Comparison of ENCODE assay signal across 1 cellular context in the genomic region with DNA sequence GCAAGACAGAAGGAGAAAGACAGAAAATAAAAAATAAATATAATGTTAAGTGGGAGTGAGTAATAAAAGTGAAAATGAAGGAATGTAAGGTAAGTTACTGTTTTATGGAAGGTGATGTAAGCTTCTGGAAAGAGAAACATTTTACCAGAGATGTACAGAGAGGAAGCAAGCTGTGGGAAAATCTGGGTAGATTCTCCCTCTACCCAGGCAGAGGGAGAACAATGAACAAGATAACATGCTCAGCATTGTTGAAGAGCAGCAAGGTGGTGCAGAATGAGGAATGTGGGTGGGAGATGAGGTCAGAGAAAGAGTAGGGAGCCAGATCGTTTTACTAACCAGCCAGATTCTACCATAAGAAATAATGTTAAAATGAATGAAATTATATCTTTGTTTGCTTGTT.
TF ChIP-seq lines count a peak whose summit lies in the region.

No MANE protein-coding gene starts in this region.

TF ChIP-seq in GM23338, 12 proteins besides CTCF, POLR2A, EP300 and RAD21 (continued from another document):
- TF ChIP-seq, protein P1, sequence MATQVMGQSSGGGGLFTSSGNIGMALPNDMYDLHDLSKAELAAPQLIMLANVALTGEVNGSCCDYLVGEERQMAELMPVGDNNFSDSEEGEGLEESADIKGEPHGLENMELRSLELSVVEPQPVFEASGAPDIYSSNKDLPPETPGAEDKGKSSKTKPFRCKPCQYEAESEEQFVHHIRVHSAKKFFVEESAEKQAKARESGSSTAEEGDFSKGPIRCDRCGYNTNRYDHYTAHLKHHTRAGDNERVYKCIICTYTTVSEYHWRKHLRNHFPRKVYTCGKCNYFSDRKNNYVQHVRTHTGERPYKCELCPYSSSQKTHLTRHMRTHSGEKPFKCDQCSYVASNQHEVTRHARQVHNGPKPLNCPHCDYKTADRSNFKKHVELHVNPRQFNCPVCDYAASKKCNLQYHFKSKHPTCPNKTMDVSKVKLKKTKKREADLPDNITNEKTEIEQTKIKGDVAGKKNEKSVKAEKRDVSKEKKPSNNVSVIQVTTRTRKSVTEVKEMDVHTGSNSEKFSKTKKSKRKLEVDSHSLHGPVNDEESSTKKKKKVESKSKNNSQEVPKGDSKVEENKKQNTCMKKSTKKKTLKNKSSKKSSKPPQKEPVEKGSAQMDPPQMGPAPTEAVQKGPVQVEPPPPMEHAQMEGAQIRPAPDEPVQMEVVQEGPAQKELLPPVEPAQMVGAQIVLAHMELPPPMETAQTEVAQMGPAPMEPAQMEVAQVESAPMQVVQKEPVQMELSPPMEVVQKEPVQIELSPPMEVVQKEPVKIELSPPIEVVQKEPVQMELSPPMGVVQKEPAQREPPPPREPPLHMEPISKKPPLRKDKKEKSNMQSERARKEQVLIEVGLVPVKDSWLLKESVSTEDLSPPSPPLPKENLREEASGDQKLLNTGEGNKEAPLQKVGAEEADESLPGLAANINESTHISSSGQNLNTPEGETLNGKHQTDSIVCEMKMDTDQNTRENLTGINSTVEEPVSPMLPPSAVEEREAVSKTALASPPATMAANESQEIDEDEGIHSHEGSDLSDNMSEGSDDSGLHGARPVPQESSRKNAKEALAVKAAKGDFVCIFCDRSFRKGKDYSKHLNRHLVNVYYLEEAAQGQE (IDR thresholded peaks at IDR 0.05; ENCODE audit: unreplicated experiment): no peak
- no peak for TF ChIP-seq NANOG (IDR thresholded peaks at IDR 0.05; ENCODE audit: borderline replicate concordance)
- no peak for TF ChIP-seq ZNF331 (CRISPR knock-in tag; IDR thresholded peaks at IDR 0.05; ENCODE audit: low read depth)
- TF ChIP-seq EZH2 (IDR thresholded peaks at IDR 0.05; ENCODE audit: low read depth, unreplicated experiment): no peak
- no peak for TF ChIP-seq STAT1 (IDR thresholded peaks at IDR 0.05; ENCODE audit: unreplicated experiment)
- TF ChIP-seq, protein P2, sequence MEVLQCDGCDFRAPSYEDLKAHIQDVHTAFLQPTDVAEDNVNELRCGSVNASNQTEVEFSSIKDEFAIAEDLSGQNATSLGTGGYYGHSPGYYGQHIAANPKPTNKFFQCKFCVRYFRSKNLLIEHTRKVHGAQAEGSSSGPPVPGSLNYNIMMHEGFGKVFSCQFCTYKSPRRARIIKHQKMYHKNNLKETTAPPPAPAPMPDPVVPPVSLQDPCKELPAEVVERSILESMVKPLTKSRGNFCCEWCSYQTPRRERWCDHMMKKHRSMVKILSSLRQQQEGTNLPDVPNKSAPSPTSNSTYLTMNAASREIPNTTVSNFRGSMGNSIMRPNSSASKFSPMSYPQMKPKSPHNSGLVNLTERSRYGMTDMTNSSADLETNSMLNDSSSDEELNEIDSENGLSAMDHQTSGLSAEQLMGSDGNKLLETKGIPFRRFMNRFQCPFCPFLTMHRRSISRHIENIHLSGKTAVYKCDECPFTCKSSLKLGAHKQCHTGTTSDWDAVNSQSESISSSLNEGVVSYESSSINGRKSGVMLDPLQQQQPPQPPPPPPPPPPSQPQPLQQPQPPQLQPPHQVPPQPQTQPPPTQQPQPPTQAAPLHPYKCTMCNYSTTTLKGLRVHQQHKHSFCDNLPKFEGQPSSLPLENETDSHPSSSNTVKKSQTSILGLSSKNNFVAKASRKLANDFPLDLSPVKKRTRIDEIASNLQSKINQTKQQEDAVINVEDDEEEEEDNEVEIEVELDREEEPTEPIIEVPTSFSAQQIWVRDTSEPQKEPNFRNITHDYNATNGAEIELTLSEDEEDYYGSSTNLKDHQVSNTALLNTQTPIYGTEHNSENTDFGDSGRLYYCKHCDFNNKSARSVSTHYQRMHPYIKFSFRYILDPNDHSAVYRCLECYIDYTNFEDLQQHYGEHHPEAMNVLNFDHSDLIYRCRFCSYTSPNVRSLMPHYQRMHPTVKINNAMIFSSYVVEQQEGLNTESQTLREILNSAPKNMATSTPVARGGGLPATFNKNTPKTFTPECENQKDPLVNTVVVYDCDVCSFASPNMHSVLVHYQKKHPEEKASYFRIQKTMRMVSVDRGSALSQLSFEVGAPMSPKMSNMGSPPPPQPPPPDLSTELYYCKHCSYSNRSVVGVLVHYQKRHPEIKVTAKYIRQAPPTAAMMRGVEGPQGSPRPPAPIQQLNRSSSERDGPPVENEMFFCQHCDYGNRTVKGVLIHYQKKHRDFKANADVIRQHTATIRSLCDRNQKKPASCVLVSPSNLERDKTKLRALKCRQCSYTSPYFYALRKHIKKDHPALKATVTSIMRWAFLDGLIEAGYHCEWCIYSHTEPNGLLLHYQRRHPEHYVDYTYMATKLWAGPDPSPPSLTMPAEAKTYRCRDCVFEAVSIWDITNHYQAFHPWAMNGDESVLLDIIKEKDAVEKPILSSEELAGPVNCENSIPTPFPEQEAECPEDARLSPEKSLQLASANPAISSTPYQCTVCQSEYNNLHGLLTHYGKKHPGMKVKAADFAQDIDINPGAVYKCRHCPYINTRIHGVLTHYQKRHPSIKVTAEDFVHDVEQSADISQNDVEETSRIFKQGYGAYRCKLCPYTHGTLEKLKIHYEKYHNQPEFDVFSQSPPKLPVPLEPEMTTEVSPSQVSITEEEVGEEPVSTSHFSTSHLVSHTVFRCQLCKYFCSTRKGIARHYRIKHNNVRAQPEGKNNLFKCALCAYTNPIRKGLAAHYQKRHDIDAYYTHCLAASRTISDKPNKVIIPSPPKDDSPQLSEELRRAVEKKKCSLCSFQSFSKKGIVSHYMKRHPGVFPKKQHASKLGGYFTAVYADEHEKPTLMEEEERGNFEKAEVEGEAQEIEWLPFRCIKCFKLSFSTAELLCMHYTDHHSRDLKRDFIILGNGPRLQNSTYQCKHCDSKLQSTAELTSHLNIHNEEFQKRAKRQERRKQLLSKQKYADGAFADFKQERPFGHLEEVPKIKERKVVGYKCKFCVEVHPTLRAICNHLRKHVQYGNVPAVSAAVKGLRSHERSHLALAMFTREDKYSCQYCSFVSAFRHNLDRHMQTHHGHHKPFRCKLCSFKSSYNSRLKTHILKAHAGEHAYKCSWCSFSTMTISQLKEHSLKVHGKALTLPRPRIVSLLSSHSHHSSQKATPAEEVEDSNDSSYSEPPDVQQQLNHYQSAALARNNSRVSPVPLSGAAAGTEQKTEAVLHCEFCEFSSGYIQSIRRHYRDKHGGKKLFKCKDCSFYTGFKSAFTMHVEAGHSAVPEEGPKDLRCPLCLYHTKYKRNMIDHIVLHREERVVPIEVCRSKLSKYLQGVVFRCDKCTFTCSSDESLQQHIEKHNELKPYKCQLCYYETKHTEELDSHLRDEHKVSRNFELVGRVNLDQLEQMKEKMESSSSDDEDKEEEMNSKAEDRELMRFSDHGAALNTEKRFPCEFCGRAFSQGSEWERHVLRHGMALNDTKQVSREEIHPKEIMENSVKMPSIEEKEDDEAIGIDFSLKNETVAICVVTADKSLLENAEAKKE (CRISPR knock-in tag; IDR thresholded peaks at IDR 0.05): no peak
- TF ChIP-seq JUNB (IDR thresholded peaks at IDR 0.05; ENCODE audit: unreplicated experiment): no peak
- TF ChIP-seq CREB1 (CRISPR knock-in tag; IDR thresholded peaks at IDR 0.05; ENCODE audit: low read depth): no peak
- TF ChIP-seq ZNF114 (CRISPR knock-in tag; IDR thresholded peaks at IDR 0.05): no peak
- TF ChIP-seq POLR2AphosphoS5 (IDR thresholded peaks at IDR 0.05; ENCODE audit: low read depth): no peak
